11 cellular contexts compared by ENCODE assay signal in the genomic region with DNA sequence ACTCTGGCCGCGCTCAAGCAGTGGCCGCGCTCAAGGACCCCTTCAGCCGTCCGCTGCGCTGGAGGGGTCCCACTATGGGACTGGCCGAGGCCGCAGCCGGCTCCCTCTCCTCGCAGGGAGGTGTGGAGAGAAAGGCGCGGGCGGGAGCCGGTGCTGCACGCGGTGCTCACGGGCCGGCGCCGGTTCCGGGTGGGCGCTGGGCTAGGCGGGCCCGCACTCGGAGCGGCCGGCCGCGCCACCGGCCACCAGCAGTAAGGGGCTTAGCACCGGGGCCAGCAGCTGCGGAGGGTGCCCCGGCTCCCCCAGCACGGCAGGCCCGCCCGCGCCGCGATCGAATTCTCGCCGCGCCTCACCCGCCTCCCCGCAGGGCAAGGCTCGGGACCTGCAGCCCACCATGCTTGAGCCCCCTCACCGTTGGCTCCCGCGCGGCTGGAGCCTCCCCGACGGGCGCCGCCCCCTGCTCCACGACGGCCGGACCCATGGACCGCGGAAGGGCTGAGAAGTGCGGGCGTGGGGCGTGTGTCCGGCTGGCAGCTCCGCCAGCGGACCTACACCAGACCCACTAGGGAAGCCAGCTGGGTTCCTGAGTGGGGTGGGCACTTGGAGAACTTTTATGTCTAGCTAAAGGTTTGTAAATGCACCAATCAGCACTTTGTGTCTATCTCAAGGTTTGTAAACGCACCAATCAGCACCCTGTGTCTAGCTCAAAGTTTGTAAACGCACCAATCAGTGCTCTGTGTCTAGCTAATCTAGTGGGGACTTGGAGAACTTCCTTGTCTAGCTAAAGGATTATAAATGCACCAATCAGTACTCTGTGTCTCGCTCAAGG. TPM values are rescaled to one million over a fixed set of nuclear protein-coding genes. Genes with fewer than 3 reads are reported as not detected.
DNase-seq lines count a peak whose midpoint lies in the region; ATAC-seq, FAIRE-seq and TF ChIP-seq lines count a peak whose summit lies in the region.
"Had no signal": no experiment of that assay in that cellular context is flagged by ENCODE, and none has a peak within 500 bp of the region (broad histone marks: within the 10 kb centered on the region; RNA-seq: fewer than 3 reads in every experiment).

No MANE protein-coding gene starts in this region.

- H3K27ac ChIP-seq in CD4-positive, alpha-beta T cell (ENCODE audit: low read depth, low read length) = no peak overlapping the region
- no peak overlapping the region for H3K27ac ChIP-seq in rectal smooth muscle tissue (ENCODE audit: low read depth, low read length)
- H3K27ac ChIP-seq: cardiac muscle cell, SK-N-MC had no signal

- H3K4me3 Mint-ChIP-seq in CD4-positive, alpha-beta T cell = peak overlapping the region; percentile 12
- H3K4me3 Mint-ChIP-seq in T-helper 17 cell = peak overlapping the region; percentile 1
- H3K4me3 Mint-ChIP-seq: mesothelial cell of epicardium had no signal

- H3K36me3 Mint-ChIP-seq in CD4-positive, alpha-beta T cell (ENCODE audit: low read depth) = no peaks in the 10 kb centered on the region
- H3K36me3 Mint-ChIP-seq in T-helper 17 cell (ENCODE audit: low read depth) = no peaks in the 10 kb centered on the region
- H3K36me3 Mint-ChIP-seq: mesothelial cell of epicardium had no signal

- no peak for DNase-seq in CD4-positive, alpha-beta T cell
- no peak for DNase-seq in T-helper 17 cell
- no peak for DNase-seq in fibroblast of pulmonary artery (ENCODE audit: low read depth)
- DNase-seq in GM12891 (ENCODE audit: insufficient read length, low spot score) = no peak
- DNase-seq in BE2C = no peak

- POLR2A ChIA-PET in CD4-positive, alpha-beta T cell (lab: Charles Lee) = interaction anchor here (0.6 to 3.3 kb wide), 3 partner anchors 16 to 224 kb away, joined by 3 to 15 read pairs (median 4); a partner anchor contains a TSS

- peaks cover 28% of the 10 kb centered on the region for H3K27me3 ChIP-seq in CD4-positive, alpha-beta T cell (ENCODE audit: control insufficient read depth, insufficient read depth, low read length)
- H3K27me3 ChIP-seq in rectal smooth muscle tissue (ENCODE audit: control insufficient read depth, insufficient read depth, low read length) (no peaks in the 10 kb centered on the region), BE2C (no peaks in the 10 kb centered on the region)
- H3K27me3 ChIP-seq: cardiac muscle cell had no signal

- TF ChIP-seq CTCF in CD4-positive, alpha-beta T cell (IDR thresholded peaks at IDR 0.05) = no peak
- TF ChIP-seq CTCF in fibroblast of pulmonary artery (IDR thresholded peaks at IDR 0.05; ENCODE audit: low read length, missing control alignments) (no peak), BE2C (IDR thresholded peaks at IDR 0.05; ENCODE audit: low read depth, low read length) (no peak)

- H3K4me1 ChIP-seq in rectal smooth muscle tissue (ENCODE audit: control insufficient read depth, insufficient read depth, low read length) = no peaks in the 10 kb centered on the region
- H3K4me1 ChIP-seq in BE2C = no peaks in the 10 kb centered on the region

- H3K4me3 ChIP-seq in fibroblast of pulmonary artery (replicated peaks; ENCODE audit: low read depth, low read length) = peak overlapping the region; percentile 37
- H3K4me3 ChIP-seq in rectal smooth muscle tissue (ENCODE audit: low read length) = peak overlapping the region; percentile 57
- no peak overlapping the region for H3K4me3 ChIP-seq in BE2C (ENCODE audit: low read depth, low read length)
- H3K4me3 ChIP-seq: cardiac muscle cell, SK-N-MC had no signal

- no peak for TF ChIP-seq POLR2A in GM12891 (IDR thresholded peaks at IDR 0.05; ENCODE audit: low read depth, low read length)

- no peak overlapping the region for H3K27ac Mint-ChIP-seq in CD4-positive, alpha-beta T cell
- H3K27ac Mint-ChIP-seq in T-helper 17 cell = no peak overlapping the region
- H3K27ac Mint-ChIP-seq: mesothelial cell of epicardium had no signal

- CTCF ChIA-PET in CD4-positive, alpha-beta T cell (lab: Charles Lee) = interaction anchor here (1.2 to 1.7 kb wide), 2 partner anchors 16 to 341 kb away, joined by 3 to 4 read pairs; a partner anchor contains a TSS

- no peaks in the 10 kb centered on the region for H3K9me3 Mint-ChIP-seq in CD4-positive, alpha-beta T cell
- H3K9me3 Mint-ChIP-seq: mesothelial cell of epicardium had no signal

- peaks cover 4% of the 10 kb centered on the region for H3K4me1 Mint-ChIP-seq in CD4-positive, alpha-beta T cell (ENCODE audit: low read depth)
- H3K4me1 Mint-ChIP-seq in T-helper 17 cell = peaks cover 8% of the 10 kb centered on the region
- H3K4me1 Mint-ChIP-seq: mesothelial cell of epicardium had no signal

- intact Hi-C loops in CD4-positive, alpha-beta T cell (cut with DNase I, micrococcal nuclease) = no loop called here

- FAIRE-seq in GM12891 (lab: Jason Lieb, UNC) = no peak

- no peaks in the 10 kb centered on the region for H3K9me3 ChIP-seq in CD4-positive, alpha-beta T cell (ENCODE audit: control insufficient read depth, low read length)
- H3K9me3 ChIP-seq in T-helper 17 cell (ENCODE audit: control insufficient read depth, low read length, poor library complexity, severe bottlenecking) = no peaks in the 10 kb centered on the region
- peaks cover 8% of the 10 kb centered on the region for H3K9me3 ChIP-seq in BE2C

- H3K9ac ChIP-seq in rectal smooth muscle tissue (ENCODE audit: low read length) = no peak overlapping the region

- ATAC-seq in CD4-positive, alpha-beta T cell (ENCODE audit: poor library complexity) = no peak
- ATAC-seq in T-helper 17 cell = no peak
- ATAC-seq in HG02571 (IDR thresholded peaks at IDR 0.05; ENCODE audit: unreplicated experiment) = no peak
- no peak for ATAC-seq in HG03378 (IDR thresholded peaks at IDR 0.05; ENCODE audit: unreplicated experiment)

- H3K36me3 ChIP-seq in rectal smooth muscle tissue (ENCODE audit: control insufficient read depth, insufficient read depth, low read length) = no peaks in the 10 kb centered on the region
- H3K36me3 ChIP-seq in BE2C = no peaks in the 10 kb centered on the region
- H3K36me3 ChIP-seq: cardiac muscle cell had no signal

- H3K27me3 Mint-ChIP-seq in CD4-positive, alpha-beta T cell = peaks cover 45% of the 10 kb centered on the region
- H3K27me3 Mint-ChIP-seq in T-helper 17 cell = peaks cover 42% of the 10 kb centered on the region

TF ChIP-seq in GM12891, 5 proteins besides CTCF, POLR2A, EP300 and RAD21:
- TF ChIP-seq SPI1 (IDR thresholded peaks at IDR 0.05; ENCODE audit: low read depth, low read length) = no peak
- TF ChIP-seq PAX5 (IDR thresholded peaks at IDR 0.05; ENCODE audit: insufficient read depth, low read length, severe bottlenecking) = no peak
- no peak for TF ChIP-seq POLR2AphosphoS5 (IDR thresholded peaks at IDR 0.05; ENCODE audit: low read depth, low read length)

RNA-seq across cellular contexts. Expression of a gene that starts 49.5 kb away (rescaled TPM):
- total RNA-seq in CD4-positive, alpha-beta T cell = 10 to 100 TPM; 49.3 to 49.7 TPM
- total RNA-seq in T-helper 17 cell = 10 to 100 TPM; 53.3 to 59.2 TPM
- polyA plus RNA-seq in GM12891 (2012; ENCODE audit: low read depth, missing spikeins) = 4.1 TPM
- 14.7 TPM for polyA plus RNA-seq in BE2C (2012; ENCODE audit: insufficient read depth, insufficient read length, low read depth)

RNA-seq across cellular contexts. Expression of a gene that starts 49.7 kb away (rescaled TPM):
- total RNA-seq in CD4-positive, alpha-beta T cell = 10 to 100 TPM; 13.2 to 17.8 TPM
- total RNA-seq in T-helper 17 cell = 10 to 100 TPM; 16.8 to 17.4 TPM
- 3.5 TPM for polyA plus RNA-seq in GM12891 (2012; ENCODE audit: low read depth, missing spikeins)
- polyA plus RNA-seq in BE2C (2012; ENCODE audit: insufficient read depth, insufficient read length, low read depth) = 12.7 TPM
